12 cellular contexts compared by ENCODE assay signal in genomic region chrX:152832520-152832919, GRCh38. TPM values are rescaled to one million over a fixed set of nuclear protein-coding genes. Genes with fewer than 3 reads are reported as not detected.
DNase-seq lines count a peak whose midpoint lies in the region; ATAC-seq and TF ChIP-seq lines count a peak whose summit lies in the region.
"Had no signal": no experiment of that assay in that cellular context is flagged by ENCODE, and none has a peak within 500 bp of the region (broad histone marks: within the 10 kb centered on the region; RNA-seq: fewer than 3 reads in every experiment).

No MANE protein-coding gene starts in this region.

- DNase-seq in A673 (ENCODE audit: low spot score) (no peak), Calu3 (no peak), immature natural killer cell (no peak), occipital lobe (lab: John Stamatoyannopoulos, UW) (no peak), aorta (no peak), smooth muscle cell (lab: John Stamatoyannopoulos, UW; ENCODE audit: unreplicated experiment) (no peak), NCI-H1436 (lab: John Stamatoyannopoulos, UW) (no peak)
- no peak for DNase-seq in activated T-helper 2 cell treated with anti-CD3 and anti-CD28 coated beads, Interferon-gamma antibody, Interleukin-2, Interleukin-4, amounts not matched to agents 10 μg/mL and 5 μg/mL and 100 μg/mL, durations not matched to agents 14 hours and 24 hours and 36 hours (ENCODE audit: low spot score)
- DNase-seq: esophagus squamous epithelium, NCI-H510A treated with DMSO at 0.1 percent for 48 hours, SJCRH30, upper lobe of right lung had no signal

- POLR2A ChIA-PET in A673 (lab: Charles Lee; ENCODE audit: low non-redundant PET) = no interaction called here

- peaks cover 25% of the 10 kb centered on the region for H3K4me1 Mint-ChIP-seq in Calu3 (ENCODE audit: low read depth, unreplicated experiment)
- H3K4me1 Mint-ChIP-seq in activated T-helper 2 cell treated with anti-CD3 and anti-CD28 coated beads, Interferon-gamma antibody, Interleukin-2, Interleukin-4, amounts not matched to agents 10 μg/mL and 5 μg/mL and 100 μg/mL, durations not matched to agents 14 hours and 24 hours and 36 hours (ENCODE audit: low read depth) = peaks cover 19% of the 10 kb centered on the region
- peaks cover 28 to 35% of the 10 kb centered on the region in 2 donors for H3K4me1 Mint-ChIP-seq in immature natural killer cell

- H2AFZ ChIP-seq in smooth muscle cell (ENCODE audit: low read depth) = no peak overlapping the region

- H3K79me2 ChIP-seq in smooth muscle cell (ENCODE audit: low read depth) = peaks cover 20% of the 10 kb centered on the region

- peaks cover 5% of the 10 kb centered on the region for H3K4me1 ChIP-seq in A673 (ENCODE audit: insufficient read depth, low read length, poor library complexity, severe bottlenecking)
- peaks cover 0 to 4% of the 10 kb centered on the region in 2 donors for H3K4me1 ChIP-seq in aorta (ENCODE audit: control insufficient read depth in 1 of 2, insufficient read depth in 2 of 2, low read length in 2 of 2)
- H3K4me1 ChIP-seq in smooth muscle cell (ENCODE audit: low read depth) = no peaks in the 10 kb centered on the region
- H3K4me1 ChIP-seq: SJCRH30, upper lobe of right lung had no signal

- H3K27me3 ChIP-seq in A673 (replicated peaks; ENCODE audit: insufficient read depth, low read depth, low read length, poor library complexity) (no peaks in the 10 kb centered on the region), aorta (ENCODE audit: control insufficient read depth in 1 of 2, insufficient read depth in 2 of 2, low read length in 1 of 2) (no peaks in the 10 kb centered on the region), smooth muscle cell (ENCODE audit: low read depth) (no peaks in the 10 kb centered on the region)
- H3K27me3 ChIP-seq: esophagus squamous epithelium, SJCRH30, upper lobe of right lung had no signal

- H3K4me2 ChIP-seq in smooth muscle cell = no peak overlapping the region

- CTCF ChIA-PET in A673 (lab: Charles Lee) = no interaction called here
- CTCF ChIA-PET in Calu3 (lab: Charles Lee) = no interaction called here

- WGBS in aorta, 2 donors = 90 to 94% methylated on average over 5 of the region's 5 CpGs
- WGBS in smooth muscle cell (ENCODE audit: low lambda C conversion rate) = 85% methylated on average over 5 of the region's 5 CpGs

- H3K9ac ChIP-seq in smooth muscle cell (ENCODE audit: low read depth) = no peak overlapping the region

- H3K27ac Mint-ChIP-seq in Calu3 (ENCODE audit: unreplicated experiment) (peak overlapping the region; percentile 94), immature natural killer cell (peak overlapping the region in 3 of 6 donors; percentile 41 to 64 (median 42))
- no peak overlapping the region for H3K27ac Mint-ChIP-seq in activated T-helper 2 cell treated with anti-CD3 and anti-CD28 coated beads, Interferon-gamma antibody, Interleukin-2, Interleukin-4, amounts not matched to agents 10 μg/mL and 5 μg/mL and 100 μg/mL, durations not matched to agents 14 hours and 24 hours and 36 hours

- H3F3A ChIP-seq in smooth muscle cell (ENCODE audit: low read depth) = no peaks in the 10 kb centered on the region

- H3K36me3 ChIP-seq in A673 (ENCODE audit: insufficient read depth, low read length, poor library complexity, severe bottlenecking) = peaks cover 11% of the 10 kb centered on the region
- no peaks in the 10 kb centered on the region for H3K36me3 ChIP-seq in aorta (ENCODE audit: control insufficient read depth in 1 of 2, insufficient read depth in 2 of 2, low read length in 1 of 2)
- H3K36me3 ChIP-seq in smooth muscle cell (ENCODE audit: low read depth) = no peaks in the 10 kb centered on the region
- H3K36me3 ChIP-seq: SJCRH30 had no signal

- no peak for TF ChIP-seq CTCF in A673 (conservative IDR thresholded peaks at IDR 0.05; ENCODE audit: low read depth, low read length)
- TF ChIP-seq CTCF in Calu3 (IDR thresholded peaks at IDR 0.05; ENCODE audit: unreplicated experiment) = no peak
- TF ChIP-seq CTCF in smooth muscle cell (IDR thresholded peaks at IDR 0.05; ENCODE audit: borderline replicate concordance, insufficient read depth, poor library complexity, severe bottlenecking) = no peak

- H3K27me3 Mint-ChIP-seq in Calu3 (ENCODE audit: unreplicated experiment) (no peaks in the 10 kb centered on the region), immature natural killer cell (ENCODE audit: low read depth in 3 of 3) (peaks cover 2 to 7% (median 5%) of the 10 kb centered on the region in 3 donors)
- no peaks in the 10 kb centered on the region for H3K27me3 Mint-ChIP-seq in activated T-helper 2 cell treated with anti-CD3 and anti-CD28 coated beads, Interferon-gamma antibody, Interleukin-2, Interleukin-4, amounts not matched to agents 10 μg/mL and 5 μg/mL and 100 μg/mL, durations not matched to agents 14 hours and 24 hours and 36 hours (ENCODE audit: low read depth)

- H3K9me3 Mint-ChIP-seq in Calu3 (ENCODE audit: low read depth, unreplicated experiment) = no peaks in the 10 kb centered on the region
- H3K9me3 Mint-ChIP-seq in activated T-helper 2 cell treated with anti-CD3 and anti-CD28 coated beads, Interferon-gamma antibody, Interleukin-2, Interleukin-4, amounts not matched to agents 10 μg/mL and 5 μg/mL and 100 μg/mL, durations not matched to agents 14 hours and 24 hours and 36 hours = no peaks in the 10 kb centered on the region
- no peaks in the 10 kb centered on the region for H3K9me3 Mint-ChIP-seq in immature natural killer cell

- H3K4me3 Mint-ChIP-seq in Calu3 (ENCODE audit: low read depth, unreplicated experiment) (peak overlapping the region; percentile 90), immature natural killer cell (peak overlapping the region in 4 of 5 donors; percentile 5 to 91 (median 40))
- H3K4me3 Mint-ChIP-seq in activated T-helper 2 cell treated with anti-CD3 and anti-CD28 coated beads, Interferon-gamma antibody, Interleukin-2, Interleukin-4, amounts not matched to agents 10 μg/mL and 5 μg/mL and 100 μg/mL, durations not matched to agents 14 hours and 24 hours and 36 hours (ENCODE audit: low read depth) = peak overlapping the region; percentile 91

- BruUV-seq in A673 (replicated peaks; lab: Mats Ljungman, UMichigan) = no TSS peak
- BruUV-seq in Calu3 (replicated peaks; lab: Mats Ljungman, UMichigan) = no TSS peak

- H3K4me3 ChIP-seq in A673 (ENCODE audit: low read depth, low read length, poor library complexity, severe bottlenecking) (peak overlapping the region; percentile 66), aorta (ENCODE audit: low read length in 2 of 2) (no peak overlapping the region), smooth muscle cell (no peak overlapping the region)
- H3K4me3 ChIP-seq: SJCRH30 had no signal

- H3K36me3 Mint-ChIP-seq in Calu3 (ENCODE audit: insufficient read depth, unreplicated experiment) (peaks cover 37% of the 10 kb centered on the region), immature natural killer cell (no peaks in the 10 kb centered on the region)
- H3K36me3 Mint-ChIP-seq in activated T-helper 2 cell treated with anti-CD3 and anti-CD28 coated beads, Interferon-gamma antibody, Interleukin-2, Interleukin-4, amounts not matched to agents 10 μg/mL and 5 μg/mL and 100 μg/mL, durations not matched to agents 14 hours and 24 hours and 36 hours (ENCODE audit: low read depth) = peaks cover 47% of the 10 kb centered on the region

- no peaks in the 10 kb centered on the region for H4K20me1 ChIP-seq in smooth muscle cell (ENCODE audit: low read depth)

- ATAC-seq in aorta (ENCODE audit: low FRiP score) = no peak
- ATAC-seq: upper lobe of right lung had no signal

- intact Hi-C loops in A673 (cut with micrococcal nuclease; ENCODE audit: unreplicated experiment) (no loop called here), Calu3 (cut with micrococcal nuclease; ENCODE audit: unreplicated experiment) (no loop called here), aorta (cut with DNase I) (no loop called here)
- intact Hi-C loops in activated T-helper 2 cell treated with anti-CD3 and anti-CD28 coated beads, Interferon-gamma antibody, Interleukin-2, Interleukin-4, amounts not matched to agents 10 μg/mL and 5 μg/mL and 100 μg/mL, durations not matched to agents 14 hours and 24 hours and 36 hours (cut with micrococcal nuclease) = no loop called here

- H3K9me3 ChIP-seq in A673 (ENCODE audit: low read depth, low read length, poor library complexity, severe bottlenecking) (no peaks in the 10 kb centered on the region), aorta (ENCODE audit: control insufficient read depth, low read length) (no peaks in the 10 kb centered on the region), smooth muscle cell (replicated peaks; ENCODE audit: low read depth) (no peaks in the 10 kb centered on the region)
- H3K9me3 ChIP-seq: esophagus squamous epithelium, SJCRH30, upper lobe of right lung had no signal

- H3K27ac ChIP-seq in A673 (ENCODE audit: low read depth, low read length, poor library complexity, severe bottlenecking) = no peak overlapping the region
- no peak overlapping the region for H3K27ac ChIP-seq in aorta (ENCODE audit: low read depth in 1 of 2, low read length in 2 of 2)
- H3K27ac ChIP-seq in smooth muscle cell (ENCODE audit: low read depth) = no peak overlapping the region
- H3K27ac ChIP-seq: SJCRH30, upper lobe of right lung had no signal

RNA-seq across cellular contexts. Expression of gene NSDHL, which starts 1.7 kb away (rescaled TPM):
- total RNA-seq in A673 (2021) = 44.4 and 52.0 TPM in 2 replicates
- total RNA-seq in Calu3 (2022) = 36.5 and 38.1 TPM in 2 replicates
- total RNA-seq in activated T-helper 2 cell treated with anti-CD3 and anti-CD28 coated beads, Interferon-gamma antibody, Interleukin-2, Interleukin-4, amounts not matched to agents 10 μg/mL and 5 μg/mL and 100 μg/mL, durations not matched to agents 14 hours and 24 hours and 36 hours = 25.9 and 26.7 TPM in 2 replicates
- polyA plus RNA-seq in immature natural killer cell = 10 to 100 TPM; 16.5 to 44.8 (median 20.2) TPM
- 14.5 TPM for total RNA-seq in occipital lobe
- total RNA-seq in aorta = 1 to 10 TPM; 8.1 to 9.4 TPM
- polyA plus RNA-seq in aorta = 10 to 100 TPM; 10.0 to 10.1 TPM
- 20.5 and 20.9 TPM in 2 replicates for total RNA-seq in smooth muscle cell
- polyA plus RNA-seq in smooth muscle cell = 34.1 and 36.4 TPM in 2 replicates

RNA-seq across cellular contexts. Expression of gene CETN2, which starts 2.0 kb away (rescaled TPM):
- total RNA-seq in A673 (2021) (33.3 and 36.1 TPM in 2 replicates), Calu3 (2022) (38.5 and 40.2 TPM in 2 replicates), occipital lobe (24.2 TPM), aorta (10 to 100 TPM; 22.1 to 22.8 TPM), smooth muscle cell (58.3 and 62.1 TPM in 2 replicates)
- 9.9 and 11.3 TPM in 2 replicates for total RNA-seq in activated T-helper 2 cell treated with anti-CD3 and anti-CD28 coated beads, Interferon-gamma antibody, Interleukin-2, Interleukin-4, amounts not matched to agents 10 μg/mL and 5 μg/mL and 100 μg/mL, durations not matched to agents 14 hours and 24 hours and 36 hours
- polyA plus RNA-seq in immature natural killer cell (10 to 100 TPM; 31.6 to 45.7 (median 33.4) TPM), aorta (10 to 100 TPM; 38.7 to 38.9 TPM), smooth muscle cell (42.9 and 60.7 TPM in 2 replicates)

Comparison
In these comparisons a context has a peak if more than half of its experiments do, and no peak if none do; other contexts are left out.
1. H3K4me3 Mint-ChIP-seq: peak in every context shown above with its lines; median percentile 91 in activated T-helper 2 cell treated with anti-CD3 and anti-CD28 coated beads, Interferon-gamma antibody, Interleukin-2, Interleukin-4, amounts not matched to agents 10 μg/mL and 5 μg/mL and 100 μg/mL, durations not matched to agents 14 hours and 24 hours and 36 hours; 90 in Calu3; 40 in immature natural killer cell.